Comparison of ENCODE assay signal across 1 cellular context in the genomic region with DNA sequence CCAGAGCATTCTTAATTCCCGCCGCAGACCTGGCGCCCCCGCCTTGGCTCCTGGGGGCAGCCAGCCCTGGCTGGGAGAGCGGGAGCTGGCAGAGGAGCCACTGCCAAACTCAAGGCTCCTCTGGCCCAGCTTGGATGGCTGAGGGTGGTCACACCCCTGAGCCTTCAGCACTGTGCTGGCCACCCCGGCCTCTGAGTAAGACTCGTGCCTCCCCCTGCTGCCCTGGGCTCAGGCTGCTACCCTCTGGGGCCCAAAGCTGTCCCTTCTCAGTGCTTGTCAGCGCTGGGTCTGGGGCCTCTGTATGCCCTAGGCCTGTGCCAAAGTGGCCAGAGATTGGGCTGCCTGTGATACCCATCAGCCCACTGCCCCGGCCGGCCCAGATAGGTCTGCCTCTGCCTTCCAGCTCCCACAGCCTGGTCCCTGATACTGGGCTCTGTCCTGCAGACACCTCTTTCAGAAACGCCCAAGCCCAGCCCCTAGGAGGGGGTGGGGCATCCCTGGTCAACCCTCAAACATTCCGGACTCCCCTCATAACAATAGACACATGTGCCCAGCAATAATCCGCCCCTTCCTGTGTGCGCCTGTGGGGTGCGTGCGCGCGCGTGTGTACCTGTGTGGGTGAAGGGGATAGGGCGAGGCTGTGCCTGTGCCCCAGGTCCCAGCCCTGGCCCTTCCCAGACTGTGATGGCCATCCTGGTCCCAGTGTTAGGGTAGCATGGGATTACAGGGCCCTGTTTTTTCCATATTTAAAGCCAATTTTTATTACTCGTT.
TF ChIP-seq lines count a peak whose summit lies in the region.

No MANE protein-coding gene starts in this region.

TF ChIP-seq in K562, 482 proteins besides CTCF, POLR2A, EP300 and RAD21:
- no peak for TF ChIP-seq TCF7 (IDR thresholded peaks at IDR 0.05; ENCODE audit: borderline replicate concordance)
- TF ChIP-seq DACH1 (IDR thresholded peaks at IDR 0.05; ENCODE audit: partially characterized antibody), result no peak
- no peak for TF ChIP-seq MAZ (CRISPR knock-in tag; conservative IDR thresholded peaks at IDR 0.05 in 1 of 2, IDR thresholded peaks at IDR 0.05 in 1 of 2)
- no peak for TF ChIP-seq CBX5 (IDR thresholded peaks at IDR 0.05; ENCODE audit: borderline replicate concordance, low read depth)
- no peak for TF ChIP-seq MAFG (tag; conservative IDR thresholded peaks at IDR 0.05)
- TF ChIP-seq SUPT5H (IDR thresholded peaks at IDR 0.05), result peak; percentile 25; the same call in 1 of the 2 replicates
- TF ChIP-seq ZNF165 (CRISPR knock-in tag; IDR thresholded peaks at IDR 0.05; ENCODE audit: borderline replicate concordance), result no peak
- no peak for TF ChIP-seq ZNF445 (CRISPR knock-in tag; IDR thresholded peaks at IDR 0.05; ENCODE audit: low read depth)
- no peak for TF ChIP-seq MXI1 (IDR thresholded peaks at IDR 0.05; ENCODE audit: low read depth, low read length)
- TF ChIP-seq HIVEP1 (CRISPR knock-in tag; IDR thresholded peaks at IDR 0.05), result no peak
- TF ChIP-seq TCFL5 (CRISPR knock-in tag; conservative IDR thresholded peaks at IDR 0.05), result no peak
- no peak for TF ChIP-seq CHAMP1 (IDR thresholded peaks at IDR 0.05)
- TF ChIP-seq ZBTB11 (CRISPR knock-in tag; IDR thresholded peaks at IDR 0.05), result no peak
- no peak for TF ChIP-seq TBP (optimal IDR thresholded peaks at IDR 0.05; ENCODE audit: low read depth, low read length)
- peak; percentile 16; the same call in 1 of the 2 replicates for TF ChIP-seq MYNN (IDR thresholded peaks at IDR 0.05)
- TF ChIP-seq MYNN (CRISPR knock-in tag; IDR thresholded peaks at IDR 0.05), result no peak
- TF ChIP-seq SRSF7 (optimal IDR thresholded peaks at IDR 0.05; ENCODE audit: low read depth, low read length), result no peak
- TF ChIP-seq TAF9B (IDR thresholded peaks at IDR 0.05; ENCODE audit: partially characterized antibody), result no peak
- TF ChIP-seq MECOM (CRISPR knock-in tag; IDR thresholded peaks at IDR 0.05), result no peak
- peak; percentile 56 for TF ChIP-seq RBFOX2 (IDR thresholded peaks at IDR 0.05; ENCODE audit: low read depth, low read length)
- TF ChIP-seq DPF2 (IDR thresholded peaks at IDR 0.05), result no peak
- TF ChIP-seq HMGN3 (IDR thresholded peaks at IDR 0.05; ENCODE audit: borderline replicate concordance, extremely low read depth, insufficient read length, low read depth, low read length), result peak; percentile 19
- TF ChIP-seq ZNF780A (CRISPR knock-in tag; IDR thresholded peaks at IDR 0.05), result no peak
- TF ChIP-seq MEF2A (IDR thresholded peaks at IDR 0.05; ENCODE audit: control insufficient read depth, low read depth, low read length), result no peak
- no peak for TF ChIP-seq NONO (IDR thresholded peaks at IDR 0.05; ENCODE audit: low read depth in 2 of 2, low read length in 1 of 2)
- no peak for TF ChIP-seq FOS (IDR thresholded peaks at IDR 0.05; ENCODE audit: extremely low read depth, insufficient read length)
- TF ChIP-seq HDGF (IDR thresholded peaks at IDR 0.05), result no peak
- TF ChIP-seq MCM2 (IDR thresholded peaks at IDR 0.05; ENCODE audit: low read depth), result no peak
- no peak for TF ChIP-seq ERF (CRISPR knock-in tag; IDR thresholded peaks at IDR 0.05)
- TF ChIP-seq, protein P1, sequence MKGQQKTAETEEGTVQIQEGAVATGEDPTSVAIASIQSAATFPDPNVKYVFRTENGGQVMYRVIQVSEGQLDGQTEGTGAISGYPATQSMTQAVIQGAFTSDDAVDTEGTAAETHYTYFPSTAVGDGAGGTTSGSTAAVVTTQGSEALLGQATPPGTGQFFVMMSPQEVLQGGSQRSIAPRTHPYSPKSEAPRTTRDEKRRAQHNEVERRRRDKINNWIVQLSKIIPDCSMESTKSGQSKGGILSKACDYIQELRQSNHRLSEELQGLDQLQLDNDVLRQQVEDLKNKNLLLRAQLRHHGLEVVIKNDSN (CRISPR knock-in tag; IDR thresholded peaks at IDR 0.05), result no peak
- TF ChIP-seq POLR2AphosphoS2 (IDR thresholded peaks at IDR 0.05; ENCODE audit: low read length), result 0 out of 2 replicates have a peak, but pooled peaks have one; percentile 28
- TF ChIP-seq PURB (CRISPR knock-in tag; IDR thresholded peaks at IDR 0.05; ENCODE audit: low read depth), result no peak
- TF ChIP-seq ZNF408 (CRISPR knock-in tag; IDR thresholded peaks at IDR 0.05; ENCODE audit: low read depth), result no peak
- no peak for TF ChIP-seq RBBP5 (IDR thresholded peaks at IDR 0.05; ENCODE audit: borderline replicate concordance, insufficient read depth, low read length, poor library complexity, severe bottlenecking)
- TF ChIP-seq FOXM1 (IDR thresholded peaks at IDR 0.05; ENCODE audit: low read depth), result no peak
- TF ChIP-seq FOXM1 (CRISPR knock-in tag; IDR thresholded peaks at IDR 0.05; ENCODE audit: low read depth), result no peak
- TF ChIP-seq PRMT5 (CRISPR knock-in tag; IDR thresholded peaks at IDR 0.05), result no peak
- peak; percentile 13 for TF ChIP-seq POLR2B (IDR thresholded peaks at IDR 0.05; ENCODE audit: low read depth, partially characterized antibody)
- TF ChIP-seq, protein P2, sequence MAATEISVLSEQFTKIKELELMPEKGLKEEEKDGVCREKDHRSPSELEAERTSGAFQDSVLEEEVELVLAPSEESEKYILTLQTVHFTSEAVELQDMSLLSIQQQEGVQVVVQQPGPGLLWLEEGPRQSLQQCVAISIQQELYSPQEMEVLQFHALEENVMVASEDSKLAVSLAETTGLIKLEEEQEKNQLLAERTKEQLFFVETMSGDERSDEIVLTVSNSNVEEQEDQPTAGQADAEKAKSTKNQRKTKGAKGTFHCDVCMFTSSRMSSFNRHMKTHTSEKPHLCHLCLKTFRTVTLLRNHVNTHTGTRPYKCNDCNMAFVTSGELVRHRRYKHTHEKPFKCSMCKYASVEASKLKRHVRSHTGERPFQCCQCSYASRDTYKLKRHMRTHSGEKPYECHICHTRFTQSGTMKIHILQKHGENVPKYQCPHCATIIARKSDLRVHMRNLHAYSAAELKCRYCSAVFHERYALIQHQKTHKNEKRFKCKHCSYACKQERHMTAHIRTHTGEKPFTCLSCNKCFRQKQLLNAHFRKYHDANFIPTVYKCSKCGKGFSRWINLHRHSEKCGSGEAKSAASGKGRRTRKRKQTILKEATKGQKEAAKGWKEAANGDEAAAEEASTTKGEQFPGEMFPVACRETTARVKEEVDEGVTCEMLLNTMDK (IDR thresholded peaks at IDR 0.05; ENCODE audit: borderline replicate concordance, insufficient read depth, low read depth, low read length, poor library complexity, severe bottlenecking), result no peak
- TF ChIP-seq, protein P3, sequence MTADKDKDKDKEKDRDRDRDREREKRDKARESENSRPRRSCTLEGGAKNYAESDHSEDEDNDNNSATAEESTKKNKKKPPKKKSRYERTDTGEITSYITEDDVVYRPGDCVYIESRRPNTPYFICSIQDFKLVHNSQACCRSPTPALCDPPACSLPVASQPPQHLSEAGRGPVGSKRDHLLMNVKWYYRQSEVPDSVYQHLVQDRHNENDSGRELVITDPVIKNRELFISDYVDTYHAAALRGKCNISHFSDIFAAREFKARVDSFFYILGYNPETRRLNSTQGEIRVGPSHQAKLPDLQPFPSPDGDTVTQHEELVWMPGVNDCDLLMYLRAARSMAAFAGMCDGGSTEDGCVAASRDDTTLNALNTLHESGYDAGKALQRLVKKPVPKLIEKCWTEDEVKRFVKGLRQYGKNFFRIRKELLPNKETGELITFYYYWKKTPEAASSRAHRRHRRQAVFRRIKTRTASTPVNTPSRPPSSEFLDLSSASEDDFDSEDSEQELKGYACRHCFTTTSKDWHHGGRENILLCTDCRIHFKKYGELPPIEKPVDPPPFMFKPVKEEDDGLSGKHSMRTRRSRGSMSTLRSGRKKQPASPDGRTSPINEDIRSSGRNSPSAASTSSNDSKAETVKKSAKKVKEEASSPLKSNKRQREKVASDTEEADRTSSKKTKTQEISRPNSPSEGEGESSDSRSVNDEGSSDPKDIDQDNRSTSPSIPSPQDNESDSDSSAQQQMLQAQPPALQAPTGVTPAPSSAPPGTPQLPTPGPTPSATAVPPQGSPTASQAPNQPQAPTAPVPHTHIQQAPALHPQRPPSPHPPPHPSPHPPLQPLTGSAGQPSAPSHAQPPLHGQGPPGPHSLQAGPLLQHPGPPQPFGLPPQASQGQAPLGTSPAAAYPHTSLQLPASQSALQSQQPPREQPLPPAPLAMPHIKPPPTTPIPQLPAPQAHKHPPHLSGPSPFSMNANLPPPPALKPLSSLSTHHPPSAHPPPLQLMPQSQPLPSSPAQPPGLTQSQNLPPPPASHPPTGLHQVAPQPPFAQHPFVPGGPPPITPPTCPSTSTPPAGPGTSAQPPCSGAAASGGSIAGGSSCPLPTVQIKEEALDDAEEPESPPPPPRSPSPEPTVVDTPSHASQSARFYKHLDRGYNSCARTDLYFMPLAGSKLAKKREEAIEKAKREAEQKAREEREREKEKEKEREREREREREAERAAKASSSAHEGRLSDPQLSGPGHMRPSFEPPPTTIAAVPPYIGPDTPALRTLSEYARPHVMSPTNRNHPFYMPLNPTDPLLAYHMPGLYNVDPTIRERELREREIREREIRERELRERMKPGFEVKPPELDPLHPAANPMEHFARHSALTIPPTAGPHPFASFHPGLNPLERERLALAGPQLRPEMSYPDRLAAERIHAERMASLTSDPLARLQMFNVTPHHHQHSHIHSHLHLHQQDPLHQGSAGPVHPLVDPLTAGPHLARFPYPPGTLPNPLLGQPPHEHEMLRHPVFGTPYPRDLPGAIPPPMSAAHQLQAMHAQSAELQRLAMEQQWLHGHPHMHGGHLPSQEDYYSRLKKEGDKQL (CRISPR knock-in tag; IDR thresholded peaks at IDR 0.05; ENCODE audit: borderline replicate concordance), result no peak
- TF ChIP-seq, protein P4, sequence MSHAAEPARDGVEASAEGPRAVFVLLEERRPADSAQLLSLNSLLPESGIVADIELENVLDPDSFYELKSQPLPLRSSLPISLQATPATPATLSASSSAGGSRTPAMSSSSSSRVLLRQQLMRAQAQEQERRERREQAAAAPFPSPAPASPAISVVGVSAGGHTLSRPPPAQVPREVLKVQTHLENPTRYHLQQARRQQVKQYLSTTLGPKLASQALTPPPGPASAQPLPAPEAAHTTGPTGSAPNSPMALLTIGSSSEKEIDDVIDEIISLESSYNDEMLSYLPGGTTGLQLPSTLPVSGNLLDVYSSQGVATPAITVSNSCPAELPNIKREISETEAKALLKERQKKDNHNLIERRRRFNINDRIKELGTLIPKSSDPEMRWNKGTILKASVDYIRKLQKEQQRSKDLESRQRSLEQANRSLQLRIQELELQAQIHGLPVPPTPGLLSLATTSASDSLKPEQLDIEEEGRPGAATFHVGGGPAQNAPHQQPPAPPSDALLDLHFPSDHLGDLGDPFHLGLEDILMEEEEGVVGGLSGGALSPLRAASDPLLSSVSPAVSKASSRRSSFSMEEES (CRISPR knock-in tag; IDR thresholded peaks at IDR 0.05), result no peak
- peak; percentile 71 for TF ChIP-seq POLR2G (IDR thresholded peaks at IDR 0.05; ENCODE audit: low read depth, low read length)
- no peak for TF ChIP-seq ZNF324 (CRISPR knock-in tag; IDR thresholded peaks at IDR 0.05)
- no peak for TF ChIP-seq ATF2 (CRISPR knock-in tag; IDR thresholded peaks at IDR 0.05)
- no peak for TF ChIP-seq CBFB (CRISPR knock-in tag; IDR thresholded peaks at IDR 0.05)
TF ChIP-seq in K562: peak in this region for 7.
